ENCODE assay signal across 12 cellular contexts in the genomic region with DNA sequence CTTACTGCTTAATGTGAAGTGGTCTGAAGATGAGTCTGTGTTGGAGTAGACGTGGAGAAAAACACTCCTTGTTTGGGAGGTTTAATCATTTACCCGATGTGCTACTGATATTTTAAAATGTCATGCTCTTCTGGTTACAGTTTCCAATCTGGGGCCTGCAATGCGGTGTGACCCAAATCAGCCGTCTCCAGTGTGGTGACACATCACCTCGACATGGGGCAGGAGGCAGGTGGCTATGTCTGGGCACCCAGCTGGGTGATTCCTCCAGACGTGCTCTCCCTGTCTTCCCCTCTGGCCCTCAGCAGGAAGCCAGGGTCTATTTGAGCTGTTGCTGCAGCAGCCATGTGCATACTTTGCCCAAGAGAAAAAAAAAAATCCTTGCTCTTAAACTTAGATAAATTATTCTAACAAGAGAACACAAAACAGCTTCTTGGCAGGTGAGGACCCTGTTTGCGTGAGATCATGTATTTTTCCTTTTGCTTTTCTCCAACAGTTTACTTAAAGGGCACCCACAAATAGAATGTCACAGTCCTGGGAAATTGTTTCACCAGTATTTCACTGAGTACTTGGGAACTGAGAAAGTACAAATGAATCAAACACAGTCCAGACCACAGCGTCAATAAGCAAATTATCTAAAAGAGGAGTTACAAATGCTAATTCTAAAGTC. TPM values are rescaled to one million over a fixed set of nuclear protein-coding genes. Genes with fewer than 3 reads are reported as not detected.
DNase-seq lines count a peak whose midpoint lies in the region; ATAC-seq, FAIRE-seq and TF ChIP-seq lines count a peak whose summit lies in the region.
"Had no signal": no experiment of that assay in that cellular context is flagged by ENCODE, and none has a peak within 500 bp of the region (broad histone marks: within the 10 kb centered on the region; RNA-seq: fewer than 3 reads in every experiment).

No MANE protein-coding gene starts in this region.

- H3K9me3 ChIP-seq in adipocyte (ENCODE audit: control insufficient read depth, low read length), result no peaks in the 10 kb centered on the region

- no peaks in the 10 kb centered on the region for H3K27me3 ChIP-seq in adipocyte (replicated peaks; ENCODE audit: control insufficient read depth, insufficient read depth, low read length)

- peak; percentile 74 for ATAC-seq in HG02938 (IDR thresholded peaks at IDR 0.05; ENCODE audit: unreplicated experiment)

- DNase-seq in adipocyte (ENCODE audit: low read depth) (no peak), myocyte (ENCODE audit: low read depth) (peak; percentile 44), GM12891 (ENCODE audit: insufficient read length, low spot score) (no peak), SHP77 (lab: John Stamatoyannopoulos, UW) (no peak), NCI-H510A (lab: John Stamatoyannopoulos, UW) (no peak), KG1 (lab: John Stamatoyannopoulos, UW) (no peak)
- DNase-seq: glutamatergic neuron, NCI-H345 had no signal

- H3K4me3 ChIP-seq in adipocyte (ENCODE audit: low read length), result no peak overlapping the region

- no peak for TF ChIP-seq CTCF in C4-2B (conservative IDR thresholded peaks at IDR 0.05)

- TF ChIP-seq POLR2A in GM12891 (IDR thresholded peaks at IDR 0.05; ENCODE audit: low read depth, low read length), result no peak

- no peaks in the 10 kb centered on the region for H3K36me3 ChIP-seq in adipocyte (ENCODE audit: control insufficient read depth, insufficient read depth, low read length, severe bottlenecking)

- H3K4me1 ChIP-seq in adipocyte (ENCODE audit: control insufficient read depth, insufficient read depth, low read length), result peaks cover 36% of the 10 kb centered on the region

- 0 out of 2 replicates have a peak overlapping the region, but pooled peaks have one; percentile 19 for H3K27ac ChIP-seq in C4-2B

- H3K9ac ChIP-seq in adipocyte (ENCODE audit: low read length), result peak overlapping the region; percentile 4

- no peak for FAIRE-seq in GM12891 (lab: Jason Lieb, UNC)
- FAIRE-seq: H54 had no signal

TF ChIP-seq in GM12891, 5 proteins besides CTCF, POLR2A, EP300 and RAD21:
- TF ChIP-seq TAF1 (IDR thresholded peaks at IDR 0.05; ENCODE audit: low read depth, low read length), result no peak
- TF ChIP-seq POU2F2 (IDR thresholded peaks at IDR 0.05; ENCODE audit: low read depth, low read length), result no peak
- TF ChIP-seq POLR2AphosphoS5 (IDR thresholded peaks at IDR 0.05; ENCODE audit: low read depth, low read length), result no peak
- no peak for TF ChIP-seq SPI1 (IDR thresholded peaks at IDR 0.05; ENCODE audit: low read depth, low read length)
- TF ChIP-seq PAX5 (IDR thresholded peaks at IDR 0.05; ENCODE audit: insufficient read depth, low read length, severe bottlenecking), result no peak

RNA-seq across cellular contexts. Expression of gene MAP10, which starts 38.9 kb away (rescaled TPM):
- total RNA-seq in myocyte, result 1.6 and 2.2 TPM in 2 replicates
- polyA plus RNA-seq in myocyte (2012), result 0.45 TPM
- 1.1 TPM for polyA plus RNA-seq in GM12891 (2012; ENCODE audit: low read depth, missing spikeins)
- total RNA-seq: HT1080 had no signal
